In genomic region chr5:173547579-173547978, GRCh38 we compare ENCODE assay signal across 12 cellular contexts.
DNase-seq lines count a peak whose midpoint lies in the region; ATAC-seq and TF ChIP-seq lines count a peak whose summit lies in the region.
"Had no signal": no experiment of that assay in that cellular context is flagged by ENCODE, and none has a peak within 500 bp of the region (broad histone marks: within the 10 kb centered on the region; RNA-seq: fewer than 3 reads in every experiment).

No MANE protein-coding gene starts in this region.

- DNase-seq in A172 (ENCODE audit: low spot score) (peak; percentile 18), chondrocyte (ENCODE audit: low spot score) (no peak), right atrium auricular region (ENCODE audit: low spot score) (no peak), omental fat pad (ENCODE audit: low spot score) (no peak), MV-4-11 (lab: John Stamatoyannopoulos, UW) (no peak)
- DNase-seq: activated CD8-positive, alpha-beta memory T cell treated with anti-CD3 and anti-CD28 coated beads, Interleukin-2, amount 50 U/mL, for 4 hours; NCI-H2081; psoas muscle had no signal

- H3K27me3 ChIP-seq in right atrium auricular region: no peaks in the 10 kb centered on the region

- H3K27me3 Mint-ChIP-seq in chondrocyte (ENCODE audit: low read depth): no peaks in the 10 kb centered on the region

- no peaks in the 10 kb centered on the region for H3K36me3 Mint-ChIP-seq in chondrocyte (ENCODE audit: low read depth)

- no peaks in the 10 kb centered on the region for H3K9me3 ChIP-seq in right atrium auricular region
- H3K9me3 ChIP-seq: A549, psoas muscle had no signal

- no peak for TF ChIP-seq CTCF in chondrocyte (IDR thresholded peaks at IDR 0.05)
- TF ChIP-seq CTCF in right atrium auricular region (IDR thresholded peaks at IDR 0.05): no peak
- TF ChIP-seq CTCF in omental fat pad (IDR thresholded peaks at IDR 0.05): no peak

- H3K9me3 Mint-ChIP-seq in chondrocyte (ENCODE audit: low read depth): no peaks in the 10 kb centered on the region

- H3K36me3 ChIP-seq in right atrium auricular region: no peaks in the 10 kb centered on the region

- H3K27ac Mint-ChIP-seq in chondrocyte (ENCODE audit: unreplicated experiment): peak overlapping the region; percentile 4

- H3K4me1 Mint-ChIP-seq in chondrocyte (ENCODE audit: low read depth): peaks cover 16% of the 10 kb centered on the region

- peaks cover 0 to 9% of the 10 kb centered on the region in 2 donors for H3K4me1 ChIP-seq in right atrium auricular region
- H3K4me1 ChIP-seq: A549, psoas muscle had no signal

- H3K4me3 Mint-ChIP-seq in chondrocyte (ENCODE audit: unreplicated experiment): no peak overlapping the region

- H3K27ac ChIP-seq in right atrium auricular region: no peak overlapping the region
- H3K27ac ChIP-seq: A549, psoas muscle had no signal

- ATAC-seq in GM19395 (IDR thresholded peaks at IDR 0.05; ENCODE audit: unreplicated experiment): peak; percentile 94
- peak; percentile 82 for ATAC-seq in HG03342 (IDR thresholded peaks at IDR 0.05; ENCODE audit: unreplicated experiment)
- no peak for ATAC-seq in HG03139 (IDR thresholded peaks at IDR 0.05; ENCODE audit: unreplicated experiment)
- ATAC-seq in omental fat pad (ENCODE audit: low FRiP score): no peak
- ATAC-seq: A549, psoas muscle had no signal

- no peak overlapping the region for H3K4me3 ChIP-seq in right atrium auricular region
- H3K4me3 ChIP-seq: A549, psoas muscle had no signal

Comparison
In these comparisons a context has a peak if more than half of its experiments do, and no peak if none do; other contexts are left out.
1. ATAC-seq: peak in GM19395 (single experiment) and HG03342 (single experiment); none in HG03139 (single experiment) and omental fat pad (single experiment).